In genomic region chr7:107463139-107464078, GRCh38 we compare ENCODE assay signal across 8 cellular contexts. TPM values are rescaled to one million over a fixed set of nuclear protein-coding genes. Genes with fewer than 3 reads are reported as not detected.
DNase-seq lines count a peak whose midpoint lies in the region; ATAC-seq and TF ChIP-seq lines count a peak whose summit lies in the region.

No MANE protein-coding gene starts in this region.

- H3K9me3 ChIP-seq in Peyer's patch (no peaks in the 10 kb centered on the region), vagina (no peaks in the 10 kb centered on the region)

- H3K27me3 ChIP-seq in Peyer's patch (no peaks in the 10 kb centered on the region), vagina (no peaks in the 10 kb centered on the region)

- peak; percentile 10 to 80 (median 67) for TF ChIP-seq CTCF in Peyer's patch (IDR thresholded peaks at IDR 0.05)
- peak in 1 of 3 donors; percentile 34 for TF ChIP-seq CTCF in omental fat pad (IDR thresholded peaks at IDR 0.05)
- peak; percentile 19 to 68 (median 61) for TF ChIP-seq CTCF in vagina (IDR thresholded peaks at IDR 0.05)

- no peak overlapping the region for H3K27ac ChIP-seq in Peyer's patch
- H3K27ac ChIP-seq in vagina: peak overlapping the region; percentile 10

- TF ChIP-seq POLR2A in Peyer's patch (IDR thresholded peaks at IDR 0.05): no peak
- no peak for TF ChIP-seq POLR2A in vagina (IDR thresholded peaks at IDR 0.05)

- intact Hi-C loops in vagina (cut with DNase I): loop anchor here (10.0 kb wide), 1 partner anchor 261 kb away; no protein-coding TSS in a partner anchor

- H3K4me3 ChIP-seq in Peyer's patch (no peak overlapping the region), vagina (no peak overlapping the region)

- ATAC-seq in omental fat pad (ENCODE audit: low FRiP score): peak; percentile 87

- H3K4me1 ChIP-seq in Peyer's patch (no peaks in the 10 kb centered on the region), vagina (no peaks in the 10 kb centered on the region)

- H3K36me3 ChIP-seq in Peyer's patch (peaks cover 0 to 2% (median 0%) of the 10 kb centered on the region in 3 donors), vagina (no peaks in the 10 kb centered on the region)

- peak; percentile 51 for DNase-seq in GM04504 (ENCODE audit: low read depth)
- peak; percentile 18 for DNase-seq in HS-5 (ENCODE audit: low read depth)
- peak in 2 of 3 donors; percentile 53 to 72 for DNase-seq in Peyer's patch
- DNase-seq in activated naive CD4-positive, alpha-beta T cell treated with Interleukin-2 at 50 U/mL for 16 hours: peak; percentile 38
- peak; percentile 7 for DNase-seq in germinal center (ENCODE audit: low spot score)
- DNase-seq in omental fat pad (ENCODE audit: low spot score): no peak
- DNase-seq in vagina (ENCODE audit: extremely low spot score in 2 of 2): no peak
- DNase-seq in OCI-M2 (lab: John Stamatoyannopoulos, UW; ENCODE audit: unreplicated experiment): no peak

RNA-seq across cellular contexts. Expression of gene GPR22, which starts 6.4 kb away (rescaled TPM):
- total RNA-seq in Peyer's patch: not detected
- total RNA-seq in omental fat pad: not detected
- total RNA-seq in vagina: 0.98 TPM

Comparison
In these comparisons a context has a peak if more than half of its experiments do, and no peak if none do; other contexts are left out.
1. DNase-seq: peak in GM04504 (single experiment), HS-5 (single experiment), Peyer's patch (2 of 3), activated naive CD4-positive, alpha-beta T cell treated with Interleukin-2 at 50 U/mL for 16 hours (single experiment) and germinal center (single experiment); none in omental fat pad (single experiment), vagina (0 of 2) and OCI-M2 (single experiment).